In the genomic region with DNA sequence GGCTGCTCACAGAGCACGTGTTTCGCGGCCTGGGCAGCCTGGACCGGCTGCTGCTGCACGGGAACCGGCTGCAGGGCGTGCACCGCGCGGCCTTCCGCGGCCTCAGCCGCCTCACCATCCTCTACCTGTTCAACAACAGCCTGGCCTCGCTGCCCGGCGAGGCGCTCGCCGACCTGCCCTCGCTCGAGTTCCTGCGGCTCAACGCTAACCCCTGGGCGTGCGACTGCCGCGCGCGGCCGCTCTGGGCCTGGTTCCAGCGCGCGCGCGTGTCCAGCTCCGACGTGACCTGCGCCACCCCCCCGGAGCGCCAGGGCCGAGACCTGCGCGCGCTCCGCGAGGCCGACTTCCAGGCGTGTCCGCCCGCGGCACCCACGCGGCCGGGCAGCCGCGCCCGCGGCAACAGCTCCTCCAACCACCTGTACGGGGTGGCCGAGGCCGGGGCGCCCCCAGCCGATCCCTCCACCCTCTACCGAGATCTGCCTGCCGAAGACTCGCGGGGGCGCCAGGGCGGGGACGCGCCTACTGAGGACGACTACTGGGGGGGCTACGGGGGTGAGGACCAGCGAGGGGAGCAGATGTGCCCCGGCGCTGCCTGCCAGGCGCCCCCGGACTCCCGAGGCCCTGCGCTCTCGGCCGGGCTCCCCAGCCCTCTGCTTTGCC, we compare ENCODE assay signal across 6 cellular contexts. TPM values are rescaled to one million over a fixed set of nuclear protein-coding genes. Genes with fewer than 3 reads are reported as not detected.
DNase-seq lines count a peak whose midpoint lies in the region; ATAC-seq, FAIRE-seq and TF ChIP-seq lines count a peak whose summit lies in the region.

No MANE protein-coding gene starts in this region.

- H3K36me3 ChIP-seq in astrocyte (ENCODE audit: insufficient read depth, low read length): no peaks in the 10 kb centered on the region
- no peaks in the 10 kb centered on the region for H3K36me3 ChIP-seq in muscle layer of duodenum (ENCODE audit: control insufficient read depth in 1 of 2, insufficient read depth in 2 of 2, low read length in 2 of 2)

- no peak overlapping the region for H3K9ac ChIP-seq in astrocyte (ENCODE audit: low read length)

- no peaks in the 10 kb centered on the region for H3K79me2 ChIP-seq in astrocyte (ENCODE audit: insufficient read depth, low read length)

- peaks cover 4% of the 10 kb centered on the region for H3K9me3 Mint-ChIP-seq in astrocyte (ENCODE audit: unreplicated experiment)

- H3K27ac ChIP-seq in astrocyte (ENCODE audit: low read depth, low read length): no peak overlapping the region
- H3K27ac ChIP-seq in muscle layer of duodenum (ENCODE audit: low read length): no peak overlapping the region

- H3K9me3 ChIP-seq in astrocyte (ENCODE audit: insufficient read depth, low read depth, low read length) (no peaks in the 10 kb centered on the region), muscle layer of duodenum (ENCODE audit: control insufficient read depth in 1 of 2, low read length in 2 of 2) (no peaks in the 10 kb centered on the region)

- DNase-seq in GM13977 (ENCODE audit: low spot score) (peak; percentile 68), astrocyte (ENCODE audit: low read depth) (no peak), KG1 (lab: John Stamatoyannopoulos, UW) (no peak), EL (no peak)

- no peak overlapping the region for H3K4me3 Mint-ChIP-seq in astrocyte (ENCODE audit: unreplicated experiment)

- H3K36me3 Mint-ChIP-seq in astrocyte (ENCODE audit: low read depth, unreplicated experiment): no peaks in the 10 kb centered on the region

- peaks cover 3% of the 10 kb centered on the region for H3K4me1 Mint-ChIP-seq in astrocyte (ENCODE audit: low read depth, unreplicated experiment)

- peaks cover 4% of the 10 kb centered on the region for H3K4me1 ChIP-seq in astrocyte (ENCODE audit: insufficient read depth, low read length)
- H3K4me1 ChIP-seq in muscle layer of duodenum (ENCODE audit: control insufficient read depth in 1 of 2, insufficient read depth in 2 of 2, low read length in 2 of 2): peaks cover 4 to 15% of the 10 kb centered on the region in 2 donors

- H3K4me2 ChIP-seq in astrocyte (ENCODE audit: low read length): peak overlapping the region; percentile 70

- no peak for TF ChIP-seq CTCF in GM13977 (IDR thresholded peaks at IDR 0.05; ENCODE audit: extremely low read depth, insufficient read depth, missing control alignments)
- TF ChIP-seq CTCF in astrocyte (IDR thresholded peaks at IDR 0.05; ENCODE audit: insufficient read depth, low read depth, low read length): no peak

- in situ Hi-C loops in GM13977 (cut with MboI; ENCODE audit: low pct_unique_long_range_greater_than_20kb, low sequenced_read_pairs, unreplicated experiment): no loop called here

- H3K4me3 ChIP-seq in astrocyte (ENCODE audit: insufficient read depth, low read depth, low read length): no peak overlapping the region
- peak overlapping the region; percentile 2 to 64 for H3K4me3 ChIP-seq in muscle layer of duodenum (ENCODE audit: low read depth in 1 of 2, low read length in 2 of 2)

- no peak for FAIRE-seq in astrocyte (lab: Jason Lieb, UNC)

- peaks cover 79% of the 10 kb centered on the region for H3K27me3 Mint-ChIP-seq in astrocyte (ENCODE audit: low read depth, unreplicated experiment)

- H2AFZ ChIP-seq in astrocyte (ENCODE audit: low read depth, low read length): peak overlapping the region; percentile 56

- no peak overlapping the region for H3K27ac Mint-ChIP-seq in astrocyte (ENCODE audit: unreplicated experiment)

- no peaks in the 10 kb centered on the region for H4K20me1 ChIP-seq in astrocyte (ENCODE audit: insufficient read depth, low read length)

- ATAC-seq in HG03139 (IDR thresholded peaks at IDR 0.05; ENCODE audit: unreplicated experiment): peak; percentile 23

- peaks cover 56% of the 10 kb centered on the region for H3K27me3 ChIP-seq in astrocyte (ENCODE audit: insufficient read depth, low read length)
- peaks cover 12% of the 10 kb centered on the region for H3K27me3 ChIP-seq in muscle layer of duodenum (ENCODE audit: low read depth, low read length)

RNA-seq across cellular contexts. Expression of a gene that starts 16.0 kb away (rescaled TPM):
- 0.50 and 0.65 TPM in 2 replicates for total RNA-seq in astrocyte

RNA-seq across cellular contexts. Expression of a gene that starts 39.1 kb away (rescaled TPM):
- total RNA-seq in astrocyte: 3.5 and 4.5 TPM in 2 replicates

RNA-seq across cellular contexts. Expression of a gene that starts 49.4 kb away (rescaled TPM):
- 13.3 and 16.4 TPM in 2 replicates for total RNA-seq in astrocyte

RNA-seq across cellular contexts. Expression of a gene that starts 54.2 kb away (rescaled TPM):
- 56.1 and 60.3 TPM in 2 replicates for total RNA-seq in astrocyte
